In genomic region chr19:10551698-10552301, GRCh38 we compare ENCODE assay signal across 8 cellular contexts.
DNase-seq lines count a peak whose midpoint lies in the region; ATAC-seq lines count a peak whose summit lies in the region.

No MANE protein-coding gene starts in this region.

- peaks cover 69% of the 10 kb centered on the region for H3K36me3 Mint-ChIP-seq in central memory CD8-positive, alpha-beta T cell (ENCODE audit: insufficient read depth)

- H3K27me3 Mint-ChIP-seq in central memory CD8-positive, alpha-beta T cell: no peaks in the 10 kb centered on the region

- peaks cover 22% of the 10 kb centered on the region for H3K4me1 Mint-ChIP-seq in central memory CD8-positive, alpha-beta T cell

- H3K27ac Mint-ChIP-seq in central memory CD8-positive, alpha-beta T cell (ENCODE audit: low read depth): no peak overlapping the region

- H3K9me3 Mint-ChIP-seq in central memory CD8-positive, alpha-beta T cell: no peaks in the 10 kb centered on the region

- ATAC-seq in central memory CD8-positive, alpha-beta T cell (replicated peaks; ENCODE audit: extremely low read depth, poor library complexity, severe bottlenecking): no peak
- ATAC-seq in GM21737 (IDR thresholded peaks at IDR 0.05; ENCODE audit: unreplicated experiment): no peak
- no peak for ATAC-seq in HG02870 (IDR thresholded peaks at IDR 0.05; ENCODE audit: unreplicated experiment)

- peak; percentile 38 for DNase-seq in stimulated activated CD4-positive, alpha-beta T cell treated with anti-CD3 and anti-CD28 coated beads, Interleukin-12 subunit alpha, Interleukin-12 subunit beta, amount 100 ng/mL, for 4 hours
- DNase-seq in stimulated activated CD4-positive, alpha-beta T cell treated with anti-CD3 and anti-CD28 coated beads, Interleukin-2, amount 100 ng/mL, for 48 hours: no peak
- DNase-seq in OCI-M1 (lab: John Stamatoyannopoulos, UW) (peak; percentile 94), NCI-H2107 treated with DMSO at 0.1 percent for 48 hours (lab: John Stamatoyannopoulos, UW; ENCODE audit: unreplicated experiment) (no peak)
- no peak for DNase-seq in central memory CD8-positive, alpha-beta T cell (ENCODE audit: low spot score in 2 of 2)
- DNase-seq in stimulated activated CD4-positive, alpha-beta T cell treated with anti-CD3 and anti-CD28 coated beads, Interleukin-1b, Interleukin-23, amount 100 ng/mL, for 48 hours: peak; percentile 64

- H3K4me3 Mint-ChIP-seq in central memory CD8-positive, alpha-beta T cell: peak overlapping the region; percentile 69

Comparison
In these comparisons a context has a peak if more than half of its experiments do, and no peak if none do; other contexts are left out.
1. DNase-seq: peak in stimulated activated CD4-positive, alpha-beta T cell treated with anti-CD3 and anti-CD28 coated beads, Interleukin-12 subunit alpha, Interleukin-12 subunit beta, amount 100 ng/mL, for 4 hours (single experiment), OCI-M1 (single experiment) and stimulated activated CD4-positive, alpha-beta T cell treated with anti-CD3 and anti-CD28 coated beads, Interleukin-1b, Interleukin-23, amount 100 ng/mL, for 48 hours (single experiment); none in stimulated activated CD4-positive, alpha-beta T cell treated with anti-CD3 and anti-CD28 coated beads, Interleukin-2, amount 100 ng/mL, for 48 hours (0 of 2), central memory CD8-positive, alpha-beta T cell (0 of 2) and NCI-H2107 treated with DMSO at 0.1 percent for 48 hours (single experiment).